ENCODE assay signal across 8 cellular contexts in genomic region chr3:111859061-111859973, GRCh38. TPM values are rescaled to one million over a fixed set of nuclear protein-coding genes. Genes with fewer than 3 reads are reported as not detected.
A peak's percentile ranks its signal among the peaks of the same experiment; 100 is the strongest.
DNase-seq lines count a peak whose midpoint lies in the region; ATAC-seq and TF ChIP-seq lines count a peak whose summit lies in the region.

Gene PHLDB2 (plus strand): TSS chr3:111859265. CDS start chr3:111884078, 24,813 bp downstream.

- POLR2A ChIA-PET in activated CD4-positive, alpha-beta T cell treated with anti-CD3 and anti-CD28 coated beads, Interleukin-2, amount 10 ng/mL, durations not matched to agents 7 days and 5 days (lab: Charles Lee), result no interaction called here

- H3K27me3 ChIP-seq in BE2C (peaks cover 48% of the 10 kb centered on the region), liver (ENCODE audit: control insufficient read depth in 4 of 4, insufficient read depth in 4 of 4, low read length in 3 of 4) (no peaks in the 10 kb centered on the region)

- H3K27me3 Mint-ChIP-seq in activated CD4-positive, alpha-beta T cell treated with anti-CD3 and anti-CD28 coated beads, Interleukin-2, amount 10 ng/mL, durations not matched to agents 7 days and 5 days, result peaks cover 66% of the 10 kb centered on the region

- H3K36me3 Mint-ChIP-seq in activated CD4-positive, alpha-beta T cell treated with anti-CD3 and anti-CD28 coated beads, Interleukin-2, amount 10 ng/mL, durations not matched to agents 7 days and 5 days (ENCODE audit: low read depth), result no peaks in the 10 kb centered on the region

- peak; percentile 40 for ATAC-seq in GM21423 (IDR thresholded peaks at IDR 0.05; ENCODE audit: unreplicated experiment)
- ATAC-seq in GM18520 (IDR thresholded peaks at IDR 0.05; ENCODE audit: unreplicated experiment), result no peak

- peak within 1 kb of the TSS; percentile 83 to 85 for H3K9ac ChIP-seq in liver (ENCODE audit: low read depth in 1 of 2, low read length in 2 of 2)

- H3K4me3 ChIP-seq in BE2C (ENCODE audit: low read depth, low read length) (peak within 1 kb of the TSS; percentile 50), liver (ENCODE audit: low read depth in 1 of 3, low read length in 3 of 3) (peak within 1 kb of the TSS; percentile 68 to 91 (median 85))

- H3K9me3 Mint-ChIP-seq in activated CD4-positive, alpha-beta T cell treated with anti-CD3 and anti-CD28 coated beads, Interleukin-2, amount 10 ng/mL, durations not matched to agents 7 days and 5 days, result no peaks in the 10 kb centered on the region

- CTCF ChIA-PET in activated CD4-positive, alpha-beta T cell treated with anti-CD3 and anti-CD28 coated beads, Interleukin-2, amount 10 ng/mL, durations not matched to agents 7 days and 5 days (lab: Charles Lee), result interaction anchor here (0.7 to 1.3 kb wide), 4 partner anchors 24 to 143 kb away, joined by 3 to 6 read pairs (median 4); no protein-coding TSS in a partner anchor

- H3K27ac Mint-ChIP-seq in activated CD4-positive, alpha-beta T cell treated with anti-CD3 and anti-CD28 coated beads, Interleukin-2, amount 10 ng/mL, durations not matched to agents 7 days and 5 days, result peak within 1 kb of the TSS; percentile 71

- peaks cover 17% of the 10 kb centered on the region for H3K4me1 Mint-ChIP-seq in activated CD4-positive, alpha-beta T cell treated with anti-CD3 and anti-CD28 coated beads, Interleukin-2, amount 10 ng/mL, durations not matched to agents 7 days and 5 days

- WGBS in liver, result 1% methylated on average over 78 of the region's 78 CpGs

- H3K27ac ChIP-seq in liver (ENCODE audit: low read depth in 1 of 2, low read length in 2 of 2), result peak within 1 kb of the TSS; percentile 91 to 92

- DNase-seq in BE2C (peak; percentile 41), NCI-H1930 (lab: John Stamatoyannopoulos, UW) (peak; percentile 65 to 74), cortex of kidney (lab: John Stamatoyannopoulos, UW) (peak; percentile 31)
- peak; percentile 32 for DNase-seq in activated CD4-positive, alpha-beta T cell treated with anti-CD3 and anti-CD28 coated beads, Interleukin-2, amount 10 ng/mL, durations not matched to agents 7 days and 5 days
- peak in 2 of 3 experiments; percentile 5 to 47 for DNase-seq in stimulated activated CD4-positive, alpha-beta T cell treated with anti-CD3 and anti-CD28 coated beads, TNF-alpha, amount 100 ng/mL, for 24 hours (ENCODE audit: low read depth in 3 of 3)

- no peak for TF ChIP-seq RAD21 in liver (IDR thresholded peaks at IDR 0.05)

- H3K36me3 ChIP-seq in BE2C (no peaks in the 10 kb centered on the region), liver (ENCODE audit: control insufficient read depth in 4 of 4, insufficient read depth in 3 of 4, low read depth in 1 of 4, low read length in 3 of 4) (peaks cover 0 to 9% (median 0%) of the 10 kb centered on the region in 4 donors)

- H3K4me1 ChIP-seq in BE2C (no peaks in the 10 kb centered on the region), liver (ENCODE audit: control insufficient read depth in 4 of 4, insufficient read depth in 4 of 4, low read length in 3 of 4) (peaks cover 0 to 47% (median 38%) of the 10 kb centered on the region in 4 donors)

- TF ChIP-seq CTCF in BE2C (IDR thresholded peaks at IDR 0.05; ENCODE audit: low read depth, low read length) (no peak), liver (IDR thresholded peaks at IDR 0.05; ENCODE audit: low read depth, low read length, missing input control) (no peak)

- H3K4me3 Mint-ChIP-seq in activated CD4-positive, alpha-beta T cell treated with anti-CD3 and anti-CD28 coated beads, Interleukin-2, amount 10 ng/mL, durations not matched to agents 7 days and 5 days, result peak within 1 kb of the TSS; percentile 79

- no peaks in the 10 kb centered on the region for H3K9me3 ChIP-seq in BE2C
- H3K9me3 ChIP-seq in liver (ENCODE audit: control insufficient read depth in 4 of 4, low read length in 3 of 4), result no peaks in the 10 kb centered on the region

TF ChIP-seq in liver, 16 proteins besides CTCF, POLR2A, EP300 and RAD21:
- TF ChIP-seq FOXA2 (IDR thresholded peaks at IDR 0.05) (no peak), YY1 (IDR thresholded peaks at IDR 0.05) (peak; percentile 30), MAX (IDR thresholded peaks at IDR 0.05) (no peak), RXRA (IDR thresholded peaks at IDR 0.05) (peak; percentile 50 to 59), GABPA (IDR thresholded peaks at IDR 0.05 in 1 of 2, conservative IDR thresholded peaks at IDR 0.05 in 1 of 2) (no peak), HNF4A (conservative IDR thresholded peaks at IDR 0.05) (peak in 1 of 2 donors; percentile 21), EGR1 (IDR thresholded peaks at IDR 0.05; ENCODE audit: low read depth in 2 of 2) (no peak), REST (IDR thresholded peaks at IDR 0.05) (no peak), SP1 (IDR thresholded peaks at IDR 0.05) (peak; percentile 8), TAF1 (conservative IDR thresholded peaks at IDR 0.05) (no peak), NR2F2 (IDR thresholded peaks at IDR 0.05) (no peak)
- TF ChIP-seq, protein P1, sequence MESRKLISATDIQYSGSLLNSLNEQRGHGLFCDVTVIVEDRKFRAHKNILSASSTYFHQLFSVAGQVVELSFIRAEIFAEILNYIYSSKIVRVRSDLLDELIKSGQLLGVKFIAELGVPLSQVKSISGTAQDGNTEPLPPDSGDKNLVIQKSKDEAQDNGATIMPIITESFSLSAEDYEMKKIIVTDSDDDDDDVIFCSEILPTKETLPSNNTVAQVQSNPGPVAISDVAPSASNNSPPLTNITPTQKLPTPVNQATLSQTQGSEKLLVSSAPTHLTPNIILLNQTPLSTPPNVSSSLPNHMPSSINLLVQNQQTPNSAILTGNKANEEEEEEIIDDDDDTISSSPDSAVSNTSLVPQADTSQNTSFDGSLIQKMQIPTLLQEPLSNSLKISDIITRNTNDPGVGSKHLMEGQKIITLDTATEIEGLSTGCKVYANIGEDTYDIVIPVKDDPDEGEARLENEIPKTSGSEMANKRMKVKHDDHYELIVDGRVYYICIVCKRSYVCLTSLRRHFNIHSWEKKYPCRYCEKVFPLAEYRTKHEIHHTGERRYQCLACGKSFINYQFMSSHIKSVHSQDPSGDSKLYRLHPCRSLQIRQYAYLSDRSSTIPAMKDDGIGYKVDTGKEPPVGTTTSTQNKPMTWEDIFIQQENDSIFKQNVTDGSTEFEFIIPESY (IDR thresholded peaks at IDR 0.05), result no peak
TF ChIP-seq in liver: peak in this region for 4.

RNA-seq across cellular contexts. Expression of gene PHLDB2, which starts in this region (rescaled TPM):
- not detected for polyA plus RNA-seq in BE2C (2012; ENCODE audit: insufficient read depth, insufficient read length, low read depth)
- 1 to 10 TPM; 1.9 to 2.7 TPM for total RNA-seq in activated CD4-positive, alpha-beta T cell treated with anti-CD3 and anti-CD28 coated beads, Interleukin-2, amount 10 ng/mL, durations not matched to agents 7 days and 5 days
- total RNA-seq in liver, result 10 to 100 TPM; 22.6 to 42.9 TPM
- polyA plus RNA-seq in liver, result 10 to 100 TPM in 1 of 2 donors, 1 to 10 TPM in 1; 9.7 to 21.9 TPM

Comparison
In these comparisons a context has a peak if more than half of its experiments do, and no peak if none do; other contexts are left out.
1. RNA of gene PHLDB2 (total RNA-seq): 22.6 to 42.9 TPM in liver; 1.9 to 2.7 TPM in activated CD4-positive, alpha-beta T cell treated with anti-CD3 and anti-CD28 coated beads, Interleukin-2, amount 10 ng/mL, durations not matched to agents 7 days and 5 days; every median in the first group is over 4 times any median in the second.
2. Peak in every context shown above with its lines, with median percentiles within 50 percentile points of each other: DNase-seq.